Comparison of ENCODE assay signal across 8 cellular contexts in the genomic region with DNA sequence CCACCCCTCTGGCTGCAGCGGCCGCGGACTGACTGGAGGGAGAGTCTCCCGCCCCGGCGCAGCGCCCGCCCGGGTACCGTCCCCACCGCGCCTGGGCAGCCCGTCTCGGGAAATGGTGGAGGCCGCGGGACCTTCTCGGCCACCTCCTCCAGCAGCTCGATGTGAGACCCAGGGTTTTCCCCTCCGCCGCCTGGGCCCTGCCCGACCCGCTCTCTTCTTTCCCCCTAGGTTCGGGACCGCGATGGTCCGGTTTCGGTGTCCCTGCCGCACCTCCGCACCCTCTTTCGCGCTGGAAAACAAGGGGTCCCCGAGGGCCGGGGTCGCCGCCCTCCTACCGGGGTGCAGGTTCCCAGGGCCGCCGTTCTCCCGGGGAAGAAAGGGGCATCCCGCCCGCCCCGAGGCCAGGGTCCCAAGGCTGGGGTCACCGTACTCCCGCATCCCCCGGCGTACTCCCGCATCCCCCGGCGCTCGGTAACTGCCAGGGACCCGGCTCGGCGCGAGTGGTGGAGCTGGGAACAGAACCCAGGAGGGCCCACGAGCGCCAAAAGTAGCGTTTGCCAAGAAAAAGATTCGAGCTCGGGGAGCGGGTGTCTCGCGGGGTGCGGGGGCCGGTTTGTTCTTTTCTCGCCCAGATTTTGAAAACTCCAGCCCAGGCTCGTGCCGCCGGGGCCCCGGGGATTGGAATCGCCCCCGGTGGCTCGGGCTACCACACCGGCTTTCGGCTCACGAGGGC. TPM values are rescaled to one million over a fixed set of nuclear protein-coding genes. Genes with fewer than 3 reads are reported as not detected.
DNase-seq lines count a peak whose midpoint lies in the region; ATAC-seq and TF ChIP-seq lines count a peak whose summit lies in the region.

No MANE protein-coding gene starts in this region.

- POLR2A ChIA-PET in activated CD4-positive, alpha-beta memory T cell treated with anti-CD3 and anti-CD28 coated beads for 36 hours (lab: Charles Lee) = no interaction called here

- H3K4me3 Mint-ChIP-seq in activated CD4-positive, alpha-beta memory T cell treated with anti-CD3 and anti-CD28 coated beads for 36 hours = peak overlapping the region; percentile 50
- peak overlapping the region; percentile 80 for H3K4me3 Mint-ChIP-seq in osteocyte (ENCODE audit: unreplicated experiment)

- H3K27me3 ChIP-seq in foreskin keratinocyte = no peaks in the 10 kb centered on the region

- H3K27me3 Mint-ChIP-seq in activated CD4-positive, alpha-beta memory T cell treated with anti-CD3 and anti-CD28 coated beads for 36 hours = peaks cover 45% of the 10 kb centered on the region
- no peaks in the 10 kb centered on the region for H3K27me3 Mint-ChIP-seq in osteocyte (ENCODE audit: unreplicated experiment)

- no peak for ATAC-seq in foreskin keratinocyte
- no peak for ATAC-seq in GM21786 (IDR thresholded peaks at IDR 0.05; ENCODE audit: unreplicated experiment)
- ATAC-seq in GM21381 (IDR thresholded peaks at IDR 0.05; ENCODE audit: unreplicated experiment) = no peak
- no peak for ATAC-seq in HG03097 (IDR thresholded peaks at IDR 0.05; ENCODE audit: low FRiP score, unreplicated experiment)

- H3K27ac ChIP-seq in foreskin keratinocyte = peak overlapping the region; percentile 86

- no peak overlapping the region for H3K27ac Mint-ChIP-seq in activated CD4-positive, alpha-beta memory T cell treated with anti-CD3 and anti-CD28 coated beads for 36 hours
- H3K27ac Mint-ChIP-seq in osteocyte (ENCODE audit: unreplicated experiment) = peak overlapping the region; percentile 93

- CTCF ChIA-PET in activated CD4-positive, alpha-beta memory T cell treated with anti-CD3 and anti-CD28 coated beads for 36 hours (lab: Charles Lee) = no interaction called here

- peaks cover 29% of the 10 kb centered on the region for H3K4me1 Mint-ChIP-seq in activated CD4-positive, alpha-beta memory T cell treated with anti-CD3 and anti-CD28 coated beads for 36 hours (ENCODE audit: low read depth)
- H3K4me1 Mint-ChIP-seq in osteocyte (ENCODE audit: unreplicated experiment) = peaks cover 25% of the 10 kb centered on the region

- intact Hi-C loops in activated CD4-positive, alpha-beta memory T cell treated with anti-CD3 and anti-CD28 coated beads for 36 hours (cut with micrococcal nuclease) = no loop called here

- DNase-seq in HCEC 1CT (peak; percentile 17), foreskin keratinocyte (no peak), osteocyte (ENCODE audit: extremely low spot score, unreplicated experiment) (no peak), DMS79 (lab: John Stamatoyannopoulos, UW) (no peak)
- DNase-seq in activated CD4-positive, alpha-beta memory T cell treated with anti-CD3 and anti-CD28 coated beads for 36 hours = peak; percentile 17

- H3K9me3 Mint-ChIP-seq in activated CD4-positive, alpha-beta memory T cell treated with anti-CD3 and anti-CD28 coated beads for 36 hours = no peaks in the 10 kb centered on the region
- no peaks in the 10 kb centered on the region for H3K9me3 Mint-ChIP-seq in osteocyte (ENCODE audit: unreplicated experiment)

- H3K4me1 ChIP-seq in foreskin keratinocyte = peaks cover 5% of the 10 kb centered on the region

- no peaks in the 10 kb centered on the region for H3K36me3 Mint-ChIP-seq in activated CD4-positive, alpha-beta memory T cell treated with anti-CD3 and anti-CD28 coated beads for 36 hours
- peaks cover 10% of the 10 kb centered on the region for H3K36me3 Mint-ChIP-seq in osteocyte (ENCODE audit: unreplicated experiment)

- TF ChIP-seq CTCF in foreskin keratinocyte (conservative IDR thresholded peaks at IDR 0.05) (no peak), osteocyte (IDR thresholded peaks at IDR 0.05) (no peak)

RNA-seq across cellular contexts. Expression of gene TNRC18, which starts 3.4 kb away (rescaled TPM):
- 10 to 100 TPM; 37.3 to 40.4 TPM for total RNA-seq in activated CD4-positive, alpha-beta memory T cell treated with anti-CD3 and anti-CD28 coated beads for 36 hours
- total RNA-seq in foreskin keratinocyte = 59.7 and 61.9 TPM in 2 replicates
- polyA plus RNA-seq in foreskin keratinocyte = 15.0 and 19.3 TPM in 2 replicates
- 198 and 208 TPM in 2 replicates for total RNA-seq in osteocyte

Comparison
In these comparisons a context has a peak if more than half of its experiments do, and no peak if none do; other contexts are left out.
1. DNase-seq: peak in HCEC 1CT (single experiment) and activated CD4-positive, alpha-beta memory T cell treated with anti-CD3 and anti-CD28 coated beads for 36 hours (single experiment); none in foreskin keratinocyte (0 of 2), osteocyte (single experiment) and DMS79 (single experiment).